ENCODE assay signal across 19 cellular contexts in the genomic region with DNA sequence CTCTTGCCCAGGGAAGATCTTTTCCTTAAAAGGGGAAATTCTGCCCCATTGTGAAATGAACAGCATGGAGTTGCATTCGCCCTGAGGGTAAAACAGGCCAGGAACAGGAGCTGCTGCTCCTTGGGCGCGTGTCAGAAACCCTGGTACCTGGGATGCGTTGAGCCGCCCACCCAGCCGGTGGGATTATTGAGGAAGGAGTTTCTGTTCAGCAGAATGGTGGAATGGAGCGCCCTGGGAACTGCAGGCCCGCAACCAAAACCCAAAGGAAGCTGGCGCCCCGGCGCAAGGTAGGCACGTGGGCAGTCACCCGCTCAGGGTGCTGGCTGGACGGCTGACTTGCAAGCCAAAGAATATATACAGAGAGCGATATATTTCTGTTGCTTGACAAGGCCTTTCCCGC.
DNase-seq lines count a peak whose midpoint lies in the region; ATAC-seq and TF ChIP-seq lines count a peak whose summit lies in the region.
"Had no signal": no experiment of that assay in that cellular context is flagged by ENCODE, and none has a peak within 500 bp of the region (broad histone marks: within the 10 kb centered on the region; RNA-seq: fewer than 3 reads in every experiment).

No MANE protein-coding gene starts in this region.

- H3K27ac ChIP-seq in HUES48 (ENCODE audit: low read depth, low read length) (peak overlapping the region; percentile 87), coronary artery (no peak overlapping the region), mesendoderm (ENCODE audit: low read depth, low read length) (no peak overlapping the region), testis (no peak overlapping the region)
- H3K27ac ChIP-seq: KMS-11, RWPE1 had no signal

- no peak overlapping the region for H2BK5ac ChIP-seq in mesendoderm (ENCODE audit: low read length)

- peak overlapping the region; percentile 10 for H3K56ac ChIP-seq in mesendoderm (ENCODE audit: low read length)

- no peak overlapping the region for H2AK5ac ChIP-seq in mesendoderm (ENCODE audit: low read length)

- no peak overlapping the region for H3K4me2 ChIP-seq in mesendoderm (ENCODE audit: low read length)
- H3K4me2 ChIP-seq: KMS-11, SK-N-SH had no signal

- intact Hi-C loops in testis (cut with DNase I; ENCODE audit: low total_unique reads) = no loop called here

- no peak overlapping the region for H4K5ac ChIP-seq in mesendoderm (ENCODE audit: low read length)

- no peak overlapping the region for H3K9ac ChIP-seq in HUES48 (ENCODE audit: low read depth, low read length)
- no peak overlapping the region for H3K9ac ChIP-seq in mesendoderm (ENCODE audit: low read length)
- H3K9ac ChIP-seq: KMS-11, SK-N-SH had no signal

- peaks cover 2% of the 10 kb centered on the region for H3K79me1 ChIP-seq in mesendoderm (ENCODE audit: low read length)

- H3K9me3 ChIP-seq in HUES48 (ENCODE audit: control insufficient read depth, insufficient read depth, low read length) = no peaks in the 10 kb centered on the region
- no peaks in the 10 kb centered on the region for H3K9me3 ChIP-seq in testis
- H3K9me3 ChIP-seq: Caco-2, SK-N-SH had no signal

- no peak overlapping the region for H4K8ac ChIP-seq in mesendoderm (ENCODE audit: low read depth, low read length)

- no peak overlapping the region for H2BK15ac ChIP-seq in mesendoderm (replicated peaks; ENCODE audit: low read depth)

- peaks cover 29% of the 10 kb centered on the region for H3K36me3 ChIP-seq in HUES48 (ENCODE audit: control insufficient read depth, insufficient read depth, low read length)
- no peaks in the 10 kb centered on the region for H3K36me3 ChIP-seq in mesendoderm (ENCODE audit: control insufficient read depth, insufficient read depth, low read length)
- no peaks in the 10 kb centered on the region for H3K36me3 ChIP-seq in testis (ENCODE audit: low read depth, missing control alignments)

- WGBS in mesendoderm (ENCODE audit: extremely low coverage, insufficient coverage, low lambda C conversion rate) = no CpG with 5 or more reads among the region's 16 CpGs
- WGBS in testis, 2 donors = 83 to 86% methylated on average over 16 of the region's 16 CpGs

- no peak for ATAC-seq in GM21786 (IDR thresholded peaks at IDR 0.05; ENCODE audit: unreplicated experiment)

- peak overlapping the region; percentile 35 for H3K23ac ChIP-seq in mesendoderm (ENCODE audit: low read length)

- peak overlapping the region; percentile 1 for H3K18ac ChIP-seq in mesendoderm (ENCODE audit: low read length)

- H2BK120ac ChIP-seq in mesendoderm (ENCODE audit: low read depth, low read length) = no peak overlapping the region

- H3K27me3 ChIP-seq in HUES48 (ENCODE audit: control insufficient read depth, insufficient read depth, low read length) = no peaks in the 10 kb centered on the region
- H3K27me3 ChIP-seq in mesendoderm (ENCODE audit: insufficient read depth, low read length, poor library complexity) = no peaks in the 10 kb centered on the region
- H3K27me3 ChIP-seq in testis = no peaks in the 10 kb centered on the region

- H3K79me2 ChIP-seq in mesendoderm (ENCODE audit: control insufficient read depth, insufficient read depth, low read length) = no peaks in the 10 kb centered on the region

- no peak for TF ChIP-seq POLR2A in testis (IDR thresholded peaks at IDR 0.05)

- DNase-seq in coronary artery (ENCODE audit: low spot score) = peak; percentile 31
- peak; percentile 32 for DNase-seq in mesendoderm
- peak; percentile 56 for DNase-seq in testis
- DNase-seq in HuH-7 (ENCODE audit: low spot score) = no peak
- DNase-seq in DMS79 treated with DMSO at 0.1 percent for 48 hours (lab: John Stamatoyannopoulos, UW) = no peak
- DNase-seq in cortex of kidney (lab: John Stamatoyannopoulos, UW) = no peak
- DNase-seq: Caco-2; CD4-positive, alpha-beta memory T cell; IMR-90; MV-4-11; NCI-H1105 treated with DMSO at 0.1 percent for 48 hours; NCI-H1694 treated with DMSO at 0.1 percent for 48 hours; NCI-H2107; SIG-M5; SK-N-SH had no signal

- H3K4me1 ChIP-seq in HUES48 (ENCODE audit: control insufficient read depth, insufficient read depth, low read length) (peaks cover 22% of the 10 kb centered on the region), mesendoderm (ENCODE audit: control insufficient read depth, low read depth, low read length) (no peaks in the 10 kb centered on the region), testis (peaks cover 31% of the 10 kb centered on the region)
- H3K4me1 ChIP-seq: Caco-2 had no signal

- TF ChIP-seq CTCF in coronary artery (IDR thresholded peaks at IDR 0.05) = no peak
- no peak for TF ChIP-seq CTCF in testis (IDR thresholded peaks at IDR 0.05)

- H3K4ac ChIP-seq in mesendoderm (ENCODE audit: low read depth, low read length) = no peak overlapping the region

- H3K4me3 ChIP-seq in HUES48 (ENCODE audit: low read depth, low read length) = no peak overlapping the region
- H3K4me3 ChIP-seq in coronary artery = no peak overlapping the region
- no peak overlapping the region for H3K4me3 ChIP-seq in mesendoderm (ENCODE audit: low read length)
- no peak overlapping the region for H3K4me3 ChIP-seq in testis

Comparison
In these comparisons a context has a peak if more than half of its experiments do, and no peak if none do; other contexts are left out.
1. DNase-seq: peak in coronary artery (single experiment), mesendoderm (single experiment) and testis (single experiment); none in HuH-7 (single experiment), DMS79 treated with DMSO at 0.1 percent for 48 hours (single experiment) and cortex of kidney (single experiment).